Comparison of ENCODE assay signal across 16 cellular contexts in genomic region chr20:21361266-21361665, GRCh38. TPM values are rescaled to one million over a fixed set of nuclear protein-coding genes. Genes with fewer than 3 reads are reported as not detected.
DNase-seq lines count a peak whose midpoint lies in the region; ATAC-seq, FAIRE-seq and TF ChIP-seq lines count a peak whose summit lies in the region.
"Had no signal": no experiment of that assay in that cellular context is flagged by ENCODE, and none has a peak within 500 bp of the region (broad histone marks: within the 10 kb centered on the region; RNA-seq: fewer than 3 reads in every experiment).

No MANE protein-coding gene starts in this region.

- TF ChIP-seq CTCF in MCF 10A (IDR thresholded peaks at IDR 0.05; ENCODE audit: unreplicated experiment) (no peak), breast epithelium (IDR thresholded peaks at IDR 0.05) (no peak), fibroblast of villous mesenchyme (IDR thresholded peaks at IDR 0.05; ENCODE audit: insufficient read depth, low read depth, low read length) (no peak)

- no peak for FAIRE-seq in urothelium cell line (lab: Jason Lieb, UNC)

- intact Hi-C loops in MCF 10A (cut with micrococcal nuclease) (loop anchor here (5.0 kb wide), 1 partner anchor 124 kb away; no protein-coding TSS in a partner anchor), breast epithelium (cut with DNase I; ENCODE audit: low total_unique reads) (no loop called here)

- H3K27ac Mint-ChIP-seq in MCF 10A (ENCODE audit: low read depth, unreplicated experiment): peak overlapping the region; percentile 16
- H3K27ac Mint-ChIP-seq: activated B cell treated with CpG ODN at 0.5 μM for 24 hours had no signal

- no peak overlapping the region for H3K4me3 Mint-ChIP-seq in MCF 10A (ENCODE audit: unreplicated experiment)
- H3K4me3 Mint-ChIP-seq: activated B cell treated with CpG ODN at 0.5 μM for 24 hours; natural killer cell treated with Interleukin-12 subunit alpha and Interleukin-12 subunit beta and Interleukin-15 and Interleukin-18, amount 100 ng/mL, for 72 hours had no signal

- H3K27me3 Mint-ChIP-seq in MCF 10A (ENCODE audit: insufficient read depth, unreplicated experiment): no peaks in the 10 kb centered on the region
- H3K27me3 Mint-ChIP-seq: activated B cell treated with CpG ODN at 0.5 μM for 24 hours; natural killer cell treated with Interleukin-12 subunit alpha and Interleukin-12 subunit beta and Interleukin-15 and Interleukin-18, amount 100 ng/mL, for 72 hours had no signal

- H3K36me3 Mint-ChIP-seq in MCF 10A (ENCODE audit: insufficient read depth, unreplicated experiment): peaks cover 66% of the 10 kb centered on the region

- peaks cover 29% of the 10 kb centered on the region for H3K4me1 Mint-ChIP-seq in MCF 10A (ENCODE audit: insufficient read depth, unreplicated experiment)
- H3K4me1 Mint-ChIP-seq: activated B cell treated with CpG ODN at 0.5 μM for 24 hours had no signal

- H3K9me3 ChIP-seq in breast epithelium: no peaks in the 10 kb centered on the region

- no peak for TF ChIP-seq POLR2A in breast epithelium (IDR thresholded peaks at IDR 0.05)

- H3K27me3 ChIP-seq in breast epithelium: no peaks in the 10 kb centered on the region
- H3K27me3 ChIP-seq: cardiac muscle cell had no signal

- DNase-seq in MCF 10A (ENCODE audit: unreplicated experiment) (peak; percentile 52), breast epithelium (ENCODE audit: low spot score in 2 of 2) (no peak), SKM-1 treated with dmso at 0.1 percent for 144 hours (lab: John Stamatoyannopoulos, UW; ENCODE audit: unreplicated experiment) (peak; percentile 72), fibroblast of villous mesenchyme (ENCODE audit: low read depth) (peak; percentile 57), germinal center (ENCODE audit: low spot score) (no peak), urothelium cell line (ENCODE audit: low spot score) (no peak)
- DNase-seq in NK-92 treated with Interleukin-12 subunit alpha and Interleukin-12 subunit beta, amount 100 ng/mL, for 24 hours (lab: John Stamatoyannopoulos, UW): no peak
- DNase-seq: activated B cell treated with CpG ODN at 0.5 μM for 24 hours, islet precursor cell, NCI-H2081 treated with DMSO at 0.1 percent for 48 hours, trophoblast cell had no signal

- CTCF ChIA-PET in MCF 10A (lab: Yijun Ruan, JAX): interaction anchor here (0.6 to 1.9 kb wide), 3 partner anchors 126 to 663 kb away, joined by 3 to 8 read pairs (median 4); no protein-coding TSS in a partner anchor

- no peaks in the 10 kb centered on the region for H3K9me3 Mint-ChIP-seq in MCF 10A (ENCODE audit: unreplicated experiment)
- H3K9me3 Mint-ChIP-seq: activated B cell treated with CpG ODN at 0.5 μM for 24 hours; natural killer cell treated with Interleukin-12 subunit alpha and Interleukin-12 subunit beta and Interleukin-15 and Interleukin-18, amount 100 ng/mL, for 72 hours had no signal

- ATAC-seq in GM19023 (IDR thresholded peaks at IDR 0.05; ENCODE audit: unreplicated experiment): no peak
- ATAC-seq: natural killer cell treated with Interleukin-12 subunit alpha and Interleukin-12 subunit beta and Interleukin-15 and Interleukin-18, amount 100 ng/mL, for 72 hours had no signal

- no peaks in the 10 kb centered on the region for H3K4me1 ChIP-seq in breast epithelium

- BruUV-seq in MCF 10A (replicated peaks; lab: Mats Ljungman, UMichigan): no TSS peak

- H3K4me3 ChIP-seq in breast epithelium: no peak overlapping the region
- no peak overlapping the region for H3K4me3 ChIP-seq in fibroblast of villous mesenchyme (ENCODE audit: low read depth, low read length)
- H3K4me3 ChIP-seq: cardiac muscle cell, smooth muscle cell had no signal

- H3K36me3 ChIP-seq in breast epithelium: peaks cover 11% of the 10 kb centered on the region

- POLR2A ChIA-PET in MCF 10A (lab: Yijun Ruan, JAX): interaction anchor here (1.0 to 2.0 kb wide), 5 partner anchors 9 to 71 kb away, joined by 3 to 8 read pairs (median 8); partner anchors contain the start of gene XRN2

- H3K27ac ChIP-seq in breast epithelium: no peak overlapping the region
- H3K27ac ChIP-seq: cardiac muscle cell had no signal

RNA-seq across cellular contexts. Expression of gene NKX2-4, which starts 36.1 kb away (rescaled TPM):
- not detected in 2 replicates for total RNA-seq in MCF 10A (2022)
- not detected for total RNA-seq in breast epithelium
- total RNA-seq in fibroblast of villous mesenchyme: not detected in 2 replicates
- total RNA-seq: activated B cell treated with CpG ODN at 0.5 μM for 24 hours; cardiac muscle cell; G401; natural killer cell treated with Interleukin-12 subunit alpha and Interleukin-12 subunit beta and Interleukin-15 and Interleukin-18, amount 100 ng/mL, for 72 hours; smooth muscle cell had no signal

RNA-seq across cellular contexts. Expression of gene XRN2, which starts 58.1 kb away (rescaled TPM):
- total RNA-seq in MCF 10A (2022) (60.8 and 67.8 TPM in 2 replicates), breast epithelium (10 to 100 TPM; 71.2 to 95.7 (median 90.4) TPM), fibroblast of villous mesenchyme (71.8 and 90.2 TPM in 2 replicates)

Comparison
In these comparisons a context has a peak if more than half of its experiments do, and no peak if none do; other contexts are left out.
1. DNase-seq: peak in MCF 10A (single experiment), SKM-1 treated with dmso at 0.1 percent for 144 hours (single experiment) and fibroblast of villous mesenchyme (single experiment); none in breast epithelium (0 of 2), germinal center (single experiment), urothelium cell line (single experiment) and NK-92 treated with Interleukin-12 subunit alpha and Interleukin-12 subunit beta, amount 100 ng/mL, for 24 hours (single experiment).